In the genomic region with DNA sequence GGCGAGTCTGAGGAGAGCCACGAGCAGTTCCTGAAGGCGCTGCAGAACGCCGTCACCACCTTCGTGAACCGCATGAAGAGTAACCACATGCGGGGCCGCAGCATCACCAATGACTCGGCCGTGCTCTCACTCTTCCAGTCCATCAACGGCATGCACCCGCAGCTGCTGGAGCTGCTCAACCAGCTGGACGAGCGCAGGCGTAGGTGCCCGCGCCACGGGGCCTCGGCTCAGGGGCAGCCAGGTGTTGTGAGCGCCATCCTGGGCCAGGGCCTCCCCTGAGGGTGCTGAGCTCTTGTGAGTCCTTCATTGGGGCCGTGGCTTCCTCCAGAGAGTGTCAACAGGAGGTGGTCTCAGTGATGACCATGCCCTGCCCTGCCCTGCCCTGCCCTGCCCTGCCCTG, we compare ENCODE assay signal across 18 cellular contexts. TPM values are rescaled to one million over a fixed set of nuclear protein-coding genes. Genes with fewer than 3 reads are reported as not detected.
DNase-seq lines count a peak whose midpoint lies in the region; ATAC-seq, FAIRE-seq and TF ChIP-seq lines count a peak whose summit lies in the region.
"Had no signal": no experiment of that assay in that cellular context is flagged by ENCODE, and none has a peak within 500 bp of the region (broad histone marks: within the 10 kb centered on the region; RNA-seq: fewer than 3 reads in every experiment).

No MANE protein-coding gene starts in this region.

- no peaks in the 10 kb centered on the region for H3K79me1 ChIP-seq in trophoblast cell (ENCODE audit: low read length)

- H3K4me1 ChIP-seq in K562 (replicated peaks in 1 of 2; ENCODE audit: control insufficient read depth in 2 of 2, insufficient read depth in 2 of 2, low read length in 2 of 2), result peaks cover 0 to 47% of the 10 kb centered on the region in 2 experiments; a peak in 2 of 5 replicates
- no peaks in the 10 kb centered on the region for H3K4me1 ChIP-seq in trophoblast cell (ENCODE audit: control insufficient read depth in 1 of 2, insufficient read depth in 2 of 2, low read length in 2 of 2)
- H3K4me1 ChIP-seq: Caco-2, HAP-1 had no signal

- H3K9me3 ChIP-seq in K562 (replicated peaks; ENCODE audit: control insufficient read depth, insufficient read depth, low read depth, low read length), result no peaks in the 10 kb centered on the region
- H3K9me3 ChIP-seq in trophoblast cell (ENCODE audit: insufficient read depth, low read depth, low read length), result no peaks in the 10 kb centered on the region
- H3K9me3 ChIP-seq: Caco-2, HAP-1 had no signal

- H3K36me3 ChIP-seq in K562 (ENCODE audit: control insufficient read depth, insufficient read depth, low read length), result peaks cover 96% of the 10 kb centered on the region
- H3K36me3 ChIP-seq in trophoblast cell (ENCODE audit: control insufficient read depth in 1 of 2, insufficient read depth in 2 of 2, low read length in 2 of 2), result peaks cover 83 to 89% of the 10 kb centered on the region in 2 experiments

- H3K18ac ChIP-seq in trophoblast cell (ENCODE audit: low read length), result no peak overlapping the region

- no peak overlapping the region for H3K4me2 ChIP-seq in K562 (ENCODE audit: insufficient read depth, low read length)
- no peak overlapping the region for H3K4me2 ChIP-seq in trophoblast cell (ENCODE audit: low read length)

- no peak for TF ChIP-seq RAD21 in K562 (CRISPR knock-in tag; conservative IDR thresholded peaks at IDR 0.05 in 1 of 2, IDR thresholded peaks at IDR 0.05 in 1 of 2)

- ATAC-seq in activated naive CD4-positive, alpha-beta T cell treated with anti-CD3 and anti-CD28 coated beads, Interleukin-2, amount 50 U/mL, for 72 hours, result peak; percentile 5 to 9
- ATAC-seq in GM18505 (IDR thresholded peaks at IDR 0.05; ENCODE audit: unreplicated experiment) (no peak), K562 (no peak), GM18502 (IDR thresholded peaks at IDR 0.05; ENCODE audit: poor library complexity, unreplicated experiment) (no peak)

- no peak for TF ChIP-seq EP300 in K562 (IDR thresholded peaks at IDR 0.05; ENCODE audit: low read length)

- no peaks in the 10 kb centered on the region for H3K9me3 Mint-ChIP-seq in activated naive CD4-positive, alpha-beta T cell treated with anti-CD3 and anti-CD28 coated beads, Interleukin-2, amount 50 U/mL, for 72 hours
- H3K9me3 Mint-ChIP-seq in activated naive CD4-positive, alpha-beta T cell treated with anti-CD3 and anti-CD28 coated beads for 36 hours, result no peaks in the 10 kb centered on the region
- H3K9me3 Mint-ChIP-seq: CD8-positive, alpha-beta memory T cell; HFFc6 had no signal

- in situ Hi-C loops in K562 (cut with MboI), result no loop called here

- peak; percentile 6 for TF ChIP-seq POLR2A in GM18505 (IDR thresholded peaks at IDR 0.05; ENCODE audit: borderline replicate concordance, extremely low read depth, insufficient read depth, insufficient read length)
- TF ChIP-seq POLR2A in K562 (conservative IDR thresholded peaks at IDR 0.05), result no peak

- TF ChIP-seq CTCF in K562 (IDR thresholded peaks at IDR 0.05 in 2 of 3, conservative IDR thresholded peaks at IDR 0.05 in 1 of 3; ENCODE audit: insufficient read depth in 2 of 3, low read depth in 1 of 3, low read length in 3 of 3), result no peak

- peaks cover 4 to 13% of the 10 kb centered on the region in 2 donors for H3K36me3 Mint-ChIP-seq in activated naive CD4-positive, alpha-beta T cell treated with anti-CD3 and anti-CD28 coated beads, Interleukin-2, amount 50 U/mL, for 72 hours
- peaks cover 20% of the 10 kb centered on the region for H3K36me3 Mint-ChIP-seq in activated naive CD4-positive, alpha-beta T cell treated with anti-CD3 and anti-CD28 coated beads for 36 hours (ENCODE audit: low read depth)

- CTCF ChIA-PET in activated naive CD4-positive, alpha-beta T cell treated with anti-CD3 and anti-CD28 coated beads for 36 hours (lab: Charles Lee), result no interaction called here
- CTCF ChIA-PET in K562 (lab: Yijun Ruan, JAX; ENCODE audit: low intra/inter-chr PET ratio), result no interaction called here

- H3K27ac ChIP-seq in K562 (ENCODE audit: extremely low read depth, low read depth, low read length) (no peak overlapping the region), trophoblast cell (ENCODE audit: low read depth, low read length) (no peak overlapping the region)
- H3K27ac ChIP-seq: 22Rv1 had no signal

- no peaks in the 10 kb centered on the region for H3K27me3 Mint-ChIP-seq in activated naive CD4-positive, alpha-beta T cell treated with anti-CD3 and anti-CD28 coated beads for 36 hours (ENCODE audit: low read depth)
- H3K27me3 Mint-ChIP-seq: CD8-positive, alpha-beta memory T cell had no signal

- H2BK120ac ChIP-seq in trophoblast cell (ENCODE audit: insufficient read depth, low read length, poor library complexity), result no peak overlapping the region

- DNase-seq in activated naive CD4-positive, alpha-beta T cell treated with anti-CD3 and anti-CD28 coated beads, Interleukin-2, amount 50 U/mL, for 72 hours (ENCODE audit: low spot score in 2 of 2), result no peak
- no peak for DNase-seq in activated naive CD4-positive, alpha-beta T cell treated with anti-CD3 and anti-CD28 coated beads for 36 hours
- DNase-seq in K562 (ENCODE audit: extremely low read depth in 1 of 4, low spot score in 3 of 4) (no peak), trophoblast cell (peak; percentile 67 to 79), DMS 273 treated with DMSO at 0.1 percent for 48 hours (lab: John Stamatoyannopoulos, UW) (no peak)
- DNase-seq in stimulated activated CD4-positive, alpha-beta T cell treated with anti-CD3 and anti-CD28 coated beads, Interleukin-15, amount 100 ng/mL, for 24 hours, result no peak
- DNase-seq: Caco-2; CD8-positive, alpha-beta memory T cell; GOT3; HFFc6; KBM-7 had no signal

- 94% methylated on average over 16 of the region's 22 CpGs for WGBS in K562 (ENCODE audit: insufficient coverage, low coverage, missing lambda C conversion rate)
- no CpG with 5 or more reads among the region's 22 CpGs for WGBS in trophoblast cell (ENCODE audit: extremely low coverage, insufficient coverage, insufficient read length)

- peaks cover 3% of the 10 kb centered on the region for H3K4me1 Mint-ChIP-seq in activated naive CD4-positive, alpha-beta T cell treated with anti-CD3 and anti-CD28 coated beads for 36 hours (ENCODE audit: low read depth)

- no peak overlapping the region for H3K27ac Mint-ChIP-seq in activated naive CD4-positive, alpha-beta T cell treated with anti-CD3 and anti-CD28 coated beads, Interleukin-2, amount 50 U/mL, for 72 hours
- no peak overlapping the region for H3K27ac Mint-ChIP-seq in activated naive CD4-positive, alpha-beta T cell treated with anti-CD3 and anti-CD28 coated beads for 36 hours
- H3K27ac Mint-ChIP-seq: HFFc6 had no signal

- no peaks in the 10 kb centered on the region for H3K9me1 ChIP-seq in K562 (ENCODE audit: control insufficient read depth, insufficient read depth, low read length)

- no peak overlapping the region for H2BK12ac ChIP-seq in trophoblast cell (ENCODE audit: low read length)

- H4K8ac ChIP-seq in trophoblast cell (ENCODE audit: low read depth, low read length), result no peak overlapping the region

- H2AK5ac ChIP-seq in trophoblast cell (ENCODE audit: low read length), result no peak overlapping the region

- no peak overlapping the region for H3K14ac ChIP-seq in trophoblast cell (ENCODE audit: low read length)

- H2BK5ac ChIP-seq in trophoblast cell (ENCODE audit: low read depth, low read length, poor library complexity), result no peak overlapping the region

- H3K4me3 ChIP-seq in K562, result no peak overlapping the region
- H3K4me3 ChIP-seq in trophoblast cell (ENCODE audit: low read depth, low read length), result no peak overlapping the region
- H3K4me3 ChIP-seq: HAP-1 had no signal

- H3K79me2 ChIP-seq in K562 (ENCODE audit: control insufficient read depth, insufficient read depth, low read length) (peaks cover 7% of the 10 kb centered on the region), trophoblast cell (ENCODE audit: control insufficient read depth, insufficient read depth, low read length, poor library complexity) (no peaks in the 10 kb centered on the region)

- H4K20me1 ChIP-seq in K562 (replicated peaks; ENCODE audit: control insufficient read depth, insufficient read depth, low read length), result 0 out of 2 replicates have a peak, but pooled peaks cover 5% of the 10 kb centered on the region

- H3K4me3 Mint-ChIP-seq in activated naive CD4-positive, alpha-beta T cell treated with anti-CD3 and anti-CD28 coated beads for 36 hours, result no peak overlapping the region
- H3K4me3 Mint-ChIP-seq: CD14-positive monocyte; CD8-positive, alpha-beta memory T cell; HFFc6 had no signal

- no peaks in the 10 kb centered on the region for H3K27me3 ChIP-seq in K562 (ENCODE audit: control insufficient read depth in 2 of 2, insufficient read depth in 2 of 2, low read length in 2 of 2)
- H3K27me3 ChIP-seq in trophoblast cell (ENCODE audit: insufficient read depth, low read length), result no peaks in the 10 kb centered on the region

- BruUV-seq in K562 (replicated peaks; lab: Mats Ljungman, UMichigan), result no TSS peak

- H4K91ac ChIP-seq in trophoblast cell (ENCODE audit: low read depth, low read length), result no peak overlapping the region

- POLR2A ChIA-PET in K562 (lab: Yijun Ruan, JAX), result interaction anchor here (0.6 to 2.4 kb wide), 5 partner anchors 11 to 29 kb away, joined by 3 to 24 read pairs (median 3); a partner anchor contains a TSS

- no peak for FAIRE-seq in K562 (lab: Jason Lieb, UNC)
- FAIRE-seq: GM19239, HTR-8/SVneo had no signal

- no peak overlapping the region for H4K12ac ChIP-seq in trophoblast cell (ENCODE audit: low read depth, low read length)

- H3K9ac ChIP-seq in K562 (ENCODE audit: insufficient read depth in 1 of 2, low read depth in 2 of 2, low read length in 2 of 2), result no peak overlapping the region; a peak in 1 of 4 replicates
- H3K9ac ChIP-seq in trophoblast cell (ENCODE audit: low read length), result no peak overlapping the region

- H3K23ac ChIP-seq in trophoblast cell (ENCODE audit: low read length), result no peak overlapping the region

- H3K4ac ChIP-seq in trophoblast cell (ENCODE audit: low read depth, low read length), result no peak overlapping the region

- intact Hi-C loops in activated naive CD4-positive, alpha-beta T cell treated with anti-CD3 and anti-CD28 coated beads for 36 hours (cut with micrococcal nuclease), result no loop called here
- intact Hi-C loops in K562 (cut with micrococcal nuclease), result no loop called here

- H2AFZ ChIP-seq in K562 (ENCODE audit: low read depth, low read length) (no peak overlapping the region), trophoblast cell (ENCODE audit: insufficient read depth, low read length, poor library complexity) (no peak overlapping the region)

RNA-seq across cellular contexts. Expression of a gene that starts 7.4 kb away (rescaled TPM):
- total RNA-seq in activated naive CD4-positive, alpha-beta T cell treated with anti-CD3 and anti-CD28 coated beads, Interleukin-2, amount 50 U/mL, for 72 hours, result 100 to 1,000 TPM in 1 of 2 donors, 10 to 100 TPM in 1; 61.8 to 105 TPM
- total RNA-seq in activated naive CD4-positive, alpha-beta T cell treated with anti-CD3 and anti-CD28 coated beads for 36 hours, result 100 to 1,000 TPM in 1 of 2 experiments, 10 to 100 TPM in 1; 97.7 to 102 TPM
- 14.2 and 50.8 TPM in 2 replicates for total RNA-seq in K562 (2011; cell fraction: chromatin; rRNA removed; ENCODE audit: low replicate concordance)
- total RNA-seq in K562 (2011; cell fraction: nucleolus; rRNA removed), result 61.9 and 77.4 TPM in 2 replicates
- 32.4 and 38.0 TPM in 2 replicates for total RNA-seq in K562 (2011; cell fraction: nucleoplasm; rRNA removed)
- total RNA-seq in K562 (2014; rRNA removed) (182 and 276 TPM in 2 replicates), K562 (2014; rRNA removed; fragmentation: Illumina TruSeq; extraction: Trizol) (31.8 and 40.0 TPM in 2 replicates), K562 (2015; rRNA removed; fragmentation: Illumina TruSeq; extraction: Trizol) (57.9 and 60.8 TPM in 2 replicates), K562 (2021) (231 and 251 TPM in 2 replicates)
- polyA plus RNA-seq in K562 (2011; rRNA removed) (101 and 110 TPM in 2 replicates), K562 (2014; fragmentation: Illumina TruSeq; extraction: Trizol) (100 and 128 TPM in 2 replicates), K562 (2014; fragmentation: Nextera tagmentation; extraction: Ambion mirVana) (1 to 10 TPM in 1 of 2 experiments, under 1 TPM in 1; 0.94 to 2.7 TPM), K562 (2014; rRNA removed) (338 and 351 TPM in 2 replicates)
- 124 and 353 TPM in 2 replicates for polyA plus RNA-seq in K562 (2011; cell fraction: cytosol; rRNA removed)
- polyA plus RNA-seq in K562 (2011; cell fraction: nucleus; rRNA removed), result 53.5 and 78.2 TPM in 2 replicates
- 145 TPM in 2 replicates for polyA plus RNA-seq in K562 (2012)
- 36.5 and 49.2 TPM in 2 replicates for polyA minus RNA-seq in K562 (2011; rRNA and poly(A)+ RNA removed)
- 52.2 and 58.3 TPM in 2 replicates for polyA minus RNA-seq in K562 (2011; cell fraction: cytosol; rRNA and poly(A)+ RNA removed)
- 15.9 and 32.2 TPM in 2 replicates for polyA minus RNA-seq in K562 (2011; cell fraction: nucleus; rRNA and poly(A)+ RNA removed)
- polyA plus RNA-seq in trophoblast cell (2013), result 59.9 and 63.0 TPM in 2 replicates

RNA-seq across cellular contexts. Expression of a gene that starts 12.0 kb away (rescaled TPM):
- total RNA-seq in activated naive CD4-positive, alpha-beta T cell treated with anti-CD3 and anti-CD28 coated beads, Interleukin-2, amount 50 U/mL, for 72 hours, result 100 to 1,000 TPM; 111 to 168 TPM
- 100 to 1,000 TPM in 1 of 2 experiments, 10 to 100 TPM in 1; 87.1 to 109 TPM for total RNA-seq in activated naive CD4-positive, alpha-beta T cell treated with anti-CD3 and anti-CD28 coated beads for 36 hours
- total RNA-seq in K562 (2011; cell fraction: chromatin; rRNA removed; ENCODE audit: low replicate concordance), result 345 and 984 TPM in 2 replicates
- 485 and 495 TPM in 2 replicates for total RNA-seq in K562 (2011; cell fraction: nucleolus; rRNA removed)
- 301 and 334 TPM in 2 replicates for total RNA-seq in K562 (2011; cell fraction: nucleoplasm; rRNA removed)
- total RNA-seq in K562 (2014; rRNA removed), result 96.7 and 99.7 TPM in 2 replicates
- total RNA-seq in K562 (2014; rRNA removed; fragmentation: Illumina TruSeq; extraction: Trizol), result 55.5 and 77.1 TPM in 2 replicates
- 61.4 and 66.3 TPM in 2 replicates for total RNA-seq in K562 (2015; rRNA removed; fragmentation: Illumina TruSeq; extraction: Trizol)
- total RNA-seq in K562 (2021), result 132 and 161 TPM in 2 replicates
- 60.7 and 127 TPM in 2 replicates for polyA plus RNA-seq in K562 (2011; rRNA removed)
- polyA plus RNA-seq in K562 (2011; cell fraction: cytosol; rRNA removed), result 55.5 and 141 TPM in 2 replicates
- polyA plus RNA-seq in K562 (2011; cell fraction: nucleus; rRNA removed), result 547 and 894 TPM in 2 replicates
- 81.3 and 125 TPM in 2 replicates for polyA plus RNA-seq in K562 (2012)
- 126 and 128 TPM in 2 replicates for polyA plus RNA-seq in K562 (2014; fragmentation: Illumina TruSeq; extraction: Trizol)
- 1 to 10 TPM; 3.9 to 9.4 TPM for polyA plus RNA-seq in K562 (2014; fragmentation: Nextera tagmentation; extraction: Ambion mirVana)
- 141 and 176 TPM in 2 replicates for polyA plus RNA-seq in K562 (2014; rRNA removed)
- polyA minus RNA-seq in K562 (2011; rRNA and poly(A)+ RNA removed), result 76.0 and 85.7 TPM in 2 replicates
- polyA minus RNA-seq in K562 (2011; cell fraction: cytosol; rRNA and poly(A)+ RNA removed), result 50.3 and 53.4 TPM in 2 replicates
- polyA minus RNA-seq in K562 (2011; cell fraction: nucleus; rRNA and poly(A)+ RNA removed), result 113 and 138 TPM in 2 replicates
- polyA plus RNA-seq in trophoblast cell (2013), result 57.4 and 59.9 TPM in 2 replicates

RNA-seq across cellular contexts. Expression of a gene that starts 12.2 kb away (rescaled TPM):
- 10 to 100 TPM; 12.6 to 30.6 TPM for total RNA-seq in activated naive CD4-positive, alpha-beta T cell treated with anti-CD3 and anti-CD28 coated beads, Interleukin-2, amount 50 U/mL, for 72 hours
- total RNA-seq in activated naive CD4-positive, alpha-beta T cell treated with anti-CD3 and anti-CD28 coated beads for 36 hours, result 10 to 100 TPM; 13.8 to 14.1 TPM
- total RNA-seq in K562 (2011; cell fraction: chromatin; rRNA removed; ENCODE audit: low replicate concordance), result 40.1 and 78.0 TPM in 2 replicates
- 48.6 and 55.2 TPM in 2 replicates for total RNA-seq in K562 (2011; cell fraction: nucleolus; rRNA removed)
- 38.9 and 42.4 TPM in 2 replicates for total RNA-seq in K562 (2011; cell fraction: nucleoplasm; rRNA removed)
- 25.2 and 46.0 TPM in 2 replicates for total RNA-seq in K562 (2014; rRNA removed)
- total RNA-seq in K562 (2014; rRNA removed; fragmentation: Illumina TruSeq; extraction: Trizol), result 18.8 and 21.6 TPM in 2 replicates
- 19.7 and 21.3 TPM in 2 replicates for total RNA-seq in K562 (2015; rRNA removed; fragmentation: Illumina TruSeq; extraction: Trizol)
- total RNA-seq in K562 (2021), result 18.3 and 22.6 TPM in 2 replicates
- 29.8 and 30.6 TPM in 2 replicates for polyA plus RNA-seq in K562 (2011; rRNA removed)
- 36.0 and 45.9 TPM in 2 replicates for polyA plus RNA-seq in K562 (2011; cell fraction: cytosol; rRNA removed)
- polyA plus RNA-seq in K562 (2011; cell fraction: nucleus; rRNA removed), result 16.8 and 22.9 TPM in 2 replicates
- 26.1 and 26.2 TPM in 2 replicates for polyA plus RNA-seq in K562 (2012)
- polyA plus RNA-seq in K562 (2014; fragmentation: Illumina TruSeq; extraction: Trizol), result 25.6 and 32.4 TPM in 2 replicates
- 10 to 100 TPM in 1 of 2 experiments, 1 to 10 TPM in 1; 5.4 to 10.4 TPM for polyA plus RNA-seq in K562 (2014; fragmentation: Nextera tagmentation; extraction: Ambion mirVana)
- polyA plus RNA-seq in K562 (2014; rRNA removed), result 32.4 and 34.7 TPM in 2 replicates
- 11.5 and 12.4 TPM in 2 replicates for polyA minus RNA-seq in K562 (2011; rRNA and poly(A)+ RNA removed)
- 5.8 and 6.2 TPM in 2 replicates for polyA minus RNA-seq in K562 (2011; cell fraction: cytosol; rRNA and poly(A)+ RNA removed)
- polyA minus RNA-seq in K562 (2011; cell fraction: nucleus; rRNA and poly(A)+ RNA removed), result 7.3 and 11.8 TPM in 2 replicates
- 34.8 and 35.3 TPM in 2 replicates for polyA plus RNA-seq in trophoblast cell (2013)

RNA-seq across cellular contexts. Expression of a gene that starts 16.3 kb away (rescaled TPM):
- total RNA-seq in activated naive CD4-positive, alpha-beta T cell treated with anti-CD3 and anti-CD28 coated beads, Interleukin-2, amount 50 U/mL, for 72 hours, result 10 to 100 TPM; 23.0 to 27.8 TPM
- total RNA-seq in activated naive CD4-positive, alpha-beta T cell treated with anti-CD3 and anti-CD28 coated beads for 36 hours, result 10 to 100 TPM; 16.9 to 18.0 TPM
- 20.2 and 85.2 TPM in 2 replicates for total RNA-seq in K562 (2011; cell fraction: chromatin; rRNA removed; ENCODE audit: low replicate concordance)
- 76.7 and 104 TPM in 2 replicates for total RNA-seq in K562 (2011; cell fraction: nucleolus; rRNA removed)
- total RNA-seq in K562 (2011; cell fraction: nucleoplasm; rRNA removed), result 36.2 and 36.3 TPM in 2 replicates
- total RNA-seq in K562 (2014; rRNA removed), result 77.1 and 107 TPM in 2 replicates
- total RNA-seq in K562 (2014; rRNA removed; fragmentation: Illumina TruSeq; extraction: Trizol), result 8.5 and 15.4 TPM in 2 replicates
- 36.2 and 39.1 TPM in 2 replicates for total RNA-seq in K562 (2015; rRNA removed; fragmentation: Illumina TruSeq; extraction: Trizol)
- total RNA-seq in K562 (2021), result 85.6 and 86.9 TPM in 2 replicates
- polyA plus RNA-seq in K562 (2011; rRNA removed), result 26.3 and 34.3 TPM in 2 replicates
- polyA plus RNA-seq in K562 (2011; cell fraction: cytosol; rRNA removed), result 46.6 and 127 TPM in 2 replicates
- 60.6 and 93.2 TPM in 2 replicates for polyA plus RNA-seq in K562 (2011; cell fraction: nucleus; rRNA removed)
- 35.9 and 54.4 TPM in 2 replicates for polyA plus RNA-seq in K562 (2012)
- 34.3 and 70.2 TPM in 2 replicates for polyA plus RNA-seq in K562 (2014; fragmentation: Illumina TruSeq; extraction: Trizol)
- 1 to 10 TPM in 1 of 2 experiments, under 1 TPM in 1; 0.10 to 1.5 TPM for polyA plus RNA-seq in K562 (2014; fragmentation: Nextera tagmentation; extraction: Ambion mirVana)
- polyA plus RNA-seq in K562 (2014; rRNA removed), result 68.4 and 70.6 TPM in 2 replicates
- 7.7 and 13.8 TPM in 2 replicates for polyA minus RNA-seq in K562 (2011; rRNA and poly(A)+ RNA removed)
- polyA minus RNA-seq in K562 (2011; cell fraction: cytosol; rRNA and poly(A)+ RNA removed), result 31.8 and 35.5 TPM in 2 replicates
- 20.9 and 21.4 TPM in 2 replicates for polyA minus RNA-seq in K562 (2011; cell fraction: nucleus; rRNA and poly(A)+ RNA removed)
- polyA plus RNA-seq in trophoblast cell (2013), result 10.3 and 11.3 TPM in 2 replicates

RNA-seq across cellular contexts. Expression of a gene that starts 29.3 kb away (rescaled TPM):
- 10 to 100 TPM; 35.0 to 38.7 TPM for total RNA-seq in activated naive CD4-positive, alpha-beta T cell treated with anti-CD3 and anti-CD28 coated beads, Interleukin-2, amount 50 U/mL, for 72 hours
- total RNA-seq in activated naive CD4-positive, alpha-beta T cell treated with anti-CD3 and anti-CD28 coated beads for 36 hours, result 10 to 100 TPM; 30.8 to 32.3 TPM
- 45.8 and 69.3 TPM in 2 replicates for total RNA-seq in K562 (2011; cell fraction: chromatin; rRNA removed; ENCODE audit: low replicate concordance)
- 37.0 and 38.7 TPM in 2 replicates for total RNA-seq in K562 (2011; cell fraction: nucleolus; rRNA removed)
- total RNA-seq in K562 (2011; cell fraction: nucleoplasm; rRNA removed), result 27.8 and 51.5 TPM in 2 replicates
- 56.0 and 64.2 TPM in 2 replicates for total RNA-seq in K562 (2014; rRNA removed)
- 20.0 and 21.4 TPM in 2 replicates for total RNA-seq in K562 (2014; rRNA removed; fragmentation: Illumina TruSeq; extraction: Trizol)
- total RNA-seq in K562 (2015; rRNA removed; fragmentation: Illumina TruSeq; extraction: Trizol), result 47.1 and 48.5 TPM in 2 replicates
- total RNA-seq in K562 (2021), result 48.9 and 49.2 TPM in 2 replicates
- 18.9 and 24.8 TPM in 2 replicates for polyA plus RNA-seq in K562 (2011; rRNA removed)
- 18.3 and 30.6 TPM in 2 replicates for polyA plus RNA-seq in K562 (2011; cell fraction: cytosol; rRNA removed)
- 40.1 and 55.8 TPM in 2 replicates for polyA plus RNA-seq in K562 (2011; cell fraction: nucleus; rRNA removed)
- polyA plus RNA-seq in K562 (2012), result 28.5 and 39.2 TPM in 2 replicates
- polyA plus RNA-seq in K562 (2014; fragmentation: Illumina TruSeq; extraction: Trizol), result 38.3 and 41.1 TPM in 2 replicates
- 1 to 10 TPM; 2.3 to 4.1 TPM for polyA plus RNA-seq in K562 (2014; fragmentation: Nextera tagmentation; extraction: Ambion mirVana)
- polyA plus RNA-seq in K562 (2014; rRNA removed), result 63.7 and 68.1 TPM in 2 replicates
- 4.4 and 4.8 TPM in 2 replicates for polyA minus RNA-seq in K562 (2011; rRNA and poly(A)+ RNA removed)
- polyA minus RNA-seq in K562 (2011; cell fraction: cytosol; rRNA and poly(A)+ RNA removed), result 8.5 TPM in 2 replicates
- polyA minus RNA-seq in K562 (2011; cell fraction: nucleus; rRNA and poly(A)+ RNA removed), result 9.4 and 17.3 TPM in 2 replicates
- polyA plus RNA-seq in trophoblast cell (2013), result 23.6 and 24.3 TPM in 2 replicates

Comparison
In these comparisons a context has a peak if more than half of its experiments do, and no peak if none do; other contexts are left out.
1. ATAC-seq: peak in activated naive CD4-positive, alpha-beta T cell treated with anti-CD3 and anti-CD28 coated beads, Interleukin-2, amount 50 U/mL, for 72 hours (2 of 2); none in GM18505 (single experiment), K562 (single experiment) and GM18502 (single experiment).
2. DNase-seq: peak in trophoblast cell (2 of 2); none in activated naive CD4-positive, alpha-beta T cell treated with anti-CD3 and anti-CD28 coated beads, Interleukin-2, amount 50 U/mL, for 72 hours (0 of 2), activated naive CD4-positive, alpha-beta T cell treated with anti-CD3 and anti-CD28 coated beads for 36 hours (single experiment), K562 (0 of 4), stimulated activated CD4-positive, alpha-beta T cell treated with anti-CD3 and anti-CD28 coated beads, Interleukin-15, amount 100 ng/mL, for 24 hours (single experiment) and DMS 273 treated with DMSO at 0.1 percent for 48 hours (single experiment).